4 cellular contexts compared by ENCODE assay signal in genomic region chr2:228910872-228911271, GRCh38.
DNase-seq lines count a peak whose midpoint lies in the region; ATAC-seq, FAIRE-seq and TF ChIP-seq lines count a peak whose summit lies in the region.
"Not testable (repeated sequence)": the region's sequence is repeated elsewhere in the genome, so short reads cannot be mapped to it uniquely, and the experiment has no call there.

No MANE protein-coding gene starts in this region.

- DNase-seq in A549 (ENCODE audit: low read depth in 1 of 2, low spot score in 1 of 2); IMR-90; K562 (ENCODE audit: extremely low read depth in 1 of 4, low spot score in 3 of 4); HepG2 (ENCODE audit: low spot score): not testable (repeated sequence)

- not testable (repeated sequence) for H2AFZ ChIP-seq in IMR-90 (replicated peaks; ENCODE audit: low read length, poor library complexity); K562 (ENCODE audit: low read depth, low read length); HepG2 (ENCODE audit: low read length)

- H3K79me2 ChIP-seq in K562 (ENCODE audit: control insufficient read depth, insufficient read depth, low read length); HepG2 (ENCODE audit: insufficient read depth, low read length): not testable (repeated sequence)

- TF ChIP-seq RAD21 in A549 (conservative IDR thresholded peaks at IDR 0.05 in 1 of 2, IDR thresholded peaks at IDR 0.05 in 1 of 2); IMR-90 (IDR thresholded peaks at IDR 0.05; ENCODE audit: low read length); K562 (CRISPR knock-in tag; conservative IDR thresholded peaks at IDR 0.05 in 1 of 2, IDR thresholded peaks at IDR 0.05 in 1 of 2); HepG2 (CRISPR knock-in tag; IDR thresholded peaks at IDR 0.05): not testable (repeated sequence)

- H2BK15ac ChIP-seq in IMR-90 (ENCODE audit: low read depth, low read length) = not testable (repeated sequence)

- not testable (repeated sequence) for ATAC-seq in A549; IMR-90 (ENCODE audit: low read depth); K562; HepG2

- not testable (repeated sequence) for H2BK5ac ChIP-seq in IMR-90 (ENCODE audit: low read depth, low read length, poor library complexity, severe bottlenecking)

- not testable (repeated sequence) for H3K9ac ChIP-seq in IMR-90 (ENCODE audit: low read depth, low read length); K562 (ENCODE audit: insufficient read depth in 1 of 2, low read depth in 2 of 2, low read length in 2 of 2); HepG2 (ENCODE audit: insufficient read depth, low read depth, low read length)

- not testable (repeated sequence) for H3K4ac ChIP-seq in IMR-90 (ENCODE audit: low read depth, low read length)

- not testable (repeated sequence) for H3K9me3 ChIP-seq in A549; IMR-90 (ENCODE audit: control insufficient read depth, insufficient read depth, low read length); K562 (replicated peaks; ENCODE audit: control insufficient read depth, insufficient read depth, low read depth, low read length)
- H3K9me3 ChIP-seq in HepG2 (ENCODE audit: low read length) = peaks cover 99% of the 10 kb centered on the region

- H2AK9ac ChIP-seq in IMR-90 (replicated peaks; ENCODE audit: low read depth, low read length, poor library complexity) = not testable (repeated sequence)

- FAIRE-seq in A549 (lab: Jason Lieb, UNC); K562 (lab: Jason Lieb, UNC); HepG2 (lab: Jason Lieb, UNC): not testable (repeated sequence)

- not testable (repeated sequence) for H3K27ac ChIP-seq in A549; IMR-90 (ENCODE audit: insufficient read depth, low read length); K562 (ENCODE audit: extremely low read depth, low read depth, low read length); HepG2 (ENCODE audit: extremely low read length, insufficient read depth, low read length)

- H4K8ac ChIP-seq in IMR-90 (ENCODE audit: low read depth in 2 of 2, low read length in 2 of 2) = not testable (repeated sequence)

- not testable (repeated sequence) for H4K20me1 ChIP-seq in IMR-90 (ENCODE audit: insufficient read depth, low read length); K562 (replicated peaks; ENCODE audit: control insufficient read depth, insufficient read depth, low read length); HepG2 (ENCODE audit: insufficient read depth, low read length)

- TF ChIP-seq POLR2A in A549 (IDR thresholded peaks at IDR 0.05; ENCODE audit: low read length); IMR-90 (IDR thresholded peaks at IDR 0.05; ENCODE audit: low read depth, low read length); K562 (conservative IDR thresholded peaks at IDR 0.05); HepG2 (IDR thresholded peaks at IDR 0.05; ENCODE audit: insufficient read depth in 1 of 2, low read depth in 2 of 2, low read length in 2 of 2): not testable (repeated sequence)

- H3K4me2 ChIP-seq in A549; IMR-90 (ENCODE audit: low read depth, low read length); K562 (ENCODE audit: insufficient read depth, low read length); HepG2 (ENCODE audit: low read depth, low read length): not testable (repeated sequence)

- BruUV-seq in IMR-90 (replicated peaks; lab: Mats Ljungman, UMichigan); K562 (replicated peaks; lab: Mats Ljungman, UMichigan); HepG2 (replicated peaks; lab: Mats Ljungman, UMichigan): not testable (repeated sequence)

- H4K91ac ChIP-seq in IMR-90 (ENCODE audit: insufficient read depth, low read depth, low read length) = not testable (repeated sequence)

- H2BK20ac ChIP-seq in IMR-90 (ENCODE audit: low read depth, low read length) = not testable (repeated sequence)

- CTCF ChIA-PET in A549 (lab: Yijun Ruan, JAX); IMR-90 (lab: Yijun Ruan, JAX); K562 (lab: Yijun Ruan, JAX; ENCODE audit: low intra/inter-chr PET ratio); HepG2 (lab: Yijun Ruan, JAX; ENCODE audit: low intra/inter-chr PET ratio, low total read pairs): not testable (repeated sequence)

- H4K5ac ChIP-seq in IMR-90 (ENCODE audit: low read depth, low read length) = not testable (repeated sequence)

- H3K4me1 ChIP-seq in A549; IMR-90 (ENCODE audit: control insufficient read depth, insufficient read depth, low read length); K562 (replicated peaks in 1 of 2; ENCODE audit: control insufficient read depth in 2 of 2, insufficient read depth in 2 of 2, low read length in 2 of 2); HepG2 (ENCODE audit: insufficient read depth, low read length): not testable (repeated sequence)

- H3K27me3 ChIP-seq in IMR-90 (ENCODE audit: control insufficient read depth, insufficient read depth, low read length); K562 (ENCODE audit: control insufficient read depth in 2 of 2, insufficient read depth in 2 of 2, low read length in 2 of 2); HepG2 (ENCODE audit: control insufficient read depth in 1 of 2, insufficient read depth in 2 of 2, low read length in 2 of 2): not testable (repeated sequence)

- H3K79me1 ChIP-seq in IMR-90 (ENCODE audit: low read depth in 1 of 2, low read length in 2 of 2) = not testable (repeated sequence)

- H3K23ac ChIP-seq in IMR-90 (ENCODE audit: low read depth, low read length) = not testable (repeated sequence)

- intact Hi-C loops in IMR-90 (cut with micrococcal nuclease); K562 (cut with micrococcal nuclease); HepG2 (cut with micrococcal nuclease; ENCODE audit: unreplicated experiment): not testable (repeated sequence)

- not testable (repeated sequence) for TF ChIP-seq CTCF in A549 (IDR thresholded peaks at IDR 0.05); IMR-90 (conservative IDR thresholded peaks at IDR 0.05; ENCODE audit: low read depth, low read length); K562 (IDR thresholded peaks at IDR 0.05 in 2 of 3, conservative IDR thresholded peaks at IDR 0.05 in 1 of 3; ENCODE audit: insufficient read depth in 2 of 3, low read depth in 1 of 3, low read length in 3 of 3); HepG2 (CRISPR knock-in tag; IDR thresholded peaks at IDR 0.05)

- H3K56ac ChIP-seq in IMR-90 (ENCODE audit: extremely low read depth, insufficient read depth, low read length) = not testable (repeated sequence)

- H3K36me3 ChIP-seq in IMR-90 (ENCODE audit: control insufficient read depth, insufficient read depth, low read length); K562 (ENCODE audit: control insufficient read depth, insufficient read depth, low read length); HepG2 (replicated peaks in 1 of 2; ENCODE audit: control insufficient read depth in 1 of 2, insufficient read depth in 2 of 2, low read length in 2 of 2): not testable (repeated sequence)

- in situ Hi-C loops in IMR-90 (cut with MboI; ENCODE audit: low sequenced_read_pairs); K562 (cut with MboI); HepG2 (cut with HindIII; ENCODE audit: extremely low pct_ligation_motif_present, low pct_unique_long_range_greater_than_20kb): not testable (repeated sequence)

- not testable (repeated sequence) for H2BK120ac ChIP-seq in IMR-90 (ENCODE audit: low read depth, low read length)

- TF ChIP-seq EP300 in A549 (IDR thresholded peaks at IDR 0.05); K562 (IDR thresholded peaks at IDR 0.05; ENCODE audit: low read length); HepG2 (IDR thresholded peaks at IDR 0.05; ENCODE audit: low read depth in 2 of 2, low read length in 2 of 2); HepG2 (CRISPR knock-in tag; IDR thresholded peaks at IDR 0.05; ENCODE audit: borderline replicate concordance): not testable (repeated sequence)

- H3K18ac ChIP-seq in IMR-90 (ENCODE audit: low read depth, low read length) = not testable (repeated sequence)

- POLR2A ChIA-PET in A549 (lab: Yijun Ruan, JAX); IMR-90 (lab: Charles Lee; ENCODE audit: unreplicated experiment); K562 (lab: Yijun Ruan, JAX); HepG2 (lab: Yijun Ruan, JAX): not testable (repeated sequence)

- H3K9me1 ChIP-seq in IMR-90 (ENCODE audit: insufficient read depth, low read length); K562 (ENCODE audit: control insufficient read depth, insufficient read depth, low read length): not testable (repeated sequence)

- H2AK5ac ChIP-seq in IMR-90 (ENCODE audit: low read depth, low read length) = not testable (repeated sequence)

- 0% methylated on average over 1 of the region's 1 CpG for WGBS in A549 (ENCODE audit: missing lambda C conversion rate)
- 67% methylated on average over 1 of the region's 1 CpG; no CpG with 5 or more reads in 1 of the 2 experiments for WGBS in IMR-90 (ENCODE audit: extremely low coverage in 2 of 2, insufficient read length in 1 of 2), 2 experiments
- WGBS in K562 (ENCODE audit: insufficient coverage, low coverage, missing lambda C conversion rate) = 0% methylated on average over 1 of the region's 1 CpG
- WGBS in HepG2 (ENCODE audit: low lambda C conversion rate) = 0% methylated on average over 1 of the region's 1 CpG

- H3K14ac ChIP-seq in IMR-90 (replicated peaks; ENCODE audit: low read depth, low read length) = not testable (repeated sequence)

- dilution Hi-C loops in IMR-90 (cut with HindIII; ENCODE audit: low sequenced_read_pairs, unreplicated experiment) = not testable (repeated sequence)

- not testable (repeated sequence) for H3K4me3 ChIP-seq in A549; IMR-90 (ENCODE audit: insufficient read depth, low read depth, low read length); K562; HepG2 (replicated peaks in 1 of 3; ENCODE audit: insufficient read depth in 1 of 3, low read depth in 2 of 3, low read length in 3 of 3)
